Comparison of ENCODE assay signal across 14 cellular contexts in genomic region chr12:53413485-53414215, GRCh38. TPM values are rescaled to one million over a fixed set of nuclear protein-coding genes. Genes with fewer than 3 reads are reported as not detected.
DNase-seq lines count a peak whose midpoint lies in the region; ATAC-seq, FAIRE-seq and TF ChIP-seq lines count a peak whose summit lies in the region.
"Had no signal": no experiment of that assay in that cellular context is flagged by ENCODE, and none has a peak within 500 bp of the region (broad histone marks: within the 10 kb centered on the region; RNA-seq: fewer than 3 reads in every experiment).

No MANE protein-coding gene starts in this region.

- CTCF ChIA-PET in PC-3 (lab: Charles Lee) = no interaction called here

- H3K4me3 Mint-ChIP-seq in neural progenitor cell = no peak overlapping the region

- no peak for FAIRE-seq in small intestine (lab: Jason Lieb, UNC)
- FAIRE-seq: G401.6 had no signal

- POLR2A ChIA-PET in PC-3 (lab: Charles Lee; ENCODE audit: unreplicated experiment) = no interaction called here

- H3K9me3 Mint-ChIP-seq in neural progenitor cell = no peaks in the 10 kb centered on the region

- WGBS in small intestine, 3 donors = 66 to 76% (median 68%) methylated on average over 3 of the region's 3 CpGs

- H3K27ac Mint-ChIP-seq in neural progenitor cell = no peak overlapping the region

- H2AFZ ChIP-seq in PC-3 (ENCODE audit: low read length) (no peak overlapping the region), neural progenitor cell (replicated peaks) (no peak overlapping the region)

- H3K9me3 ChIP-seq in PC-3 (ENCODE audit: low read length) = no peaks in the 10 kb centered on the region
- no peaks in the 10 kb centered on the region for H3K9me3 ChIP-seq in neural progenitor cell (ENCODE audit: low read depth)
- no peaks in the 10 kb centered on the region for H3K9me3 ChIP-seq in small intestine (ENCODE audit: control insufficient read depth, low read depth)
- H3K9me3 ChIP-seq: adrenal gland had no signal

- H3K27me3 ChIP-seq in PC-3 (ENCODE audit: low read length) = no peaks in the 10 kb centered on the region
- H3K27me3 ChIP-seq in neural progenitor cell = no peaks in the 10 kb centered on the region
- H3K27me3 ChIP-seq in small intestine (ENCODE audit: control insufficient read depth in 2 of 2, insufficient read depth in 2 of 2, low read length in 2 of 2) = no peaks in the 10 kb centered on the region
- H3K27me3 ChIP-seq: adrenal gland had no signal

- H3K36me3 ChIP-seq in PC-3 (ENCODE audit: low read depth, low read length) (peaks cover 36% of the 10 kb centered on the region), neural progenitor cell (peaks cover 4% of the 10 kb centered on the region), small intestine (ENCODE audit: control insufficient read depth in 2 of 2, insufficient read depth in 2 of 2, low read length in 2 of 2) (peaks cover 10 to 24% of the 10 kb centered on the region in 2 donors)

- H4K20me1 ChIP-seq in PC-3 (ENCODE audit: low read length) (no peaks in the 10 kb centered on the region), neural progenitor cell (ENCODE audit: low read depth) (peaks cover 23% of the 10 kb centered on the region)

- H3K27ac ChIP-seq in PC-3 (ENCODE audit: low read length) = no peak overlapping the region
- H3K27ac ChIP-seq in neural progenitor cell = peak overlapping the region; percentile 32
- no peak overlapping the region for H3K27ac ChIP-seq in small intestine (ENCODE audit: low read depth in 1 of 2, low read length in 1 of 2)

- BruUV-seq in PC-3 (replicated peaks; lab: Mats Ljungman, UMichigan) = TSS peak; percentile 11

- TF ChIP-seq CTCF in PC-3 (conservative IDR thresholded peaks at IDR 0.05; ENCODE audit: low read depth, low read length) (no peak), neural progenitor cell (IDR thresholded peaks at IDR 0.05) (no peak)

- no peaks in the 10 kb centered on the region for H3K27me3 Mint-ChIP-seq in neural progenitor cell (ENCODE audit: insufficient read depth, low read depth)

- H3K4me1 ChIP-seq in PC-3 (ENCODE audit: insufficient read depth, low read length) = no peaks in the 10 kb centered on the region
- peaks cover 43% of the 10 kb centered on the region for H3K4me1 ChIP-seq in neural progenitor cell
- H3K4me1 ChIP-seq in small intestine (ENCODE audit: control insufficient read depth in 2 of 2, insufficient read depth in 1 of 2, low read depth in 1 of 2, low read length in 1 of 2) = no peaks in the 10 kb centered on the region

- H3K9ac ChIP-seq in PC-3 (ENCODE audit: low read length) = no peak overlapping the region
- no peak overlapping the region for H3K9ac ChIP-seq in neural progenitor cell

- H3K9me2 ChIP-seq in PC-3 (replicated peaks; ENCODE audit: low read length) = no peaks in the 10 kb centered on the region

- intact Hi-C loops in PC-3 (cut with micrococcal nuclease) = no loop called here

- H3K4me2 ChIP-seq in PC-3 (ENCODE audit: low read length) = no peak overlapping the region
- H3K4me2 ChIP-seq in neural progenitor cell = peak overlapping the region; percentile 76

- H3K4me1 Mint-ChIP-seq in neural progenitor cell = peaks cover 42% of the 10 kb centered on the region

- H3K79me2 ChIP-seq in PC-3 (ENCODE audit: low read length) (no peaks in the 10 kb centered on the region), neural progenitor cell (ENCODE audit: low read depth) (no peaks in the 10 kb centered on the region)

- peaks cover 33% of the 10 kb centered on the region for H3K36me3 Mint-ChIP-seq in neural progenitor cell

- DNase-seq in GM03348 (ENCODE audit: low spot score) = peak; percentile 20
- DNase-seq in PC-3 = no peak
- peak; percentile 34 for DNase-seq in dermis blood vessel endothelial cell
- peak; percentile 73 for DNase-seq in neural progenitor cell (ENCODE audit: low spot score)
- DNase-seq in small intestine = no peak
- DNase-seq in EL = no peak
- DNase-seq: foreskin fibroblast, islet precursor cell, NCI-H1436 treated with DMSO at 0.1 percent for 48 hours, NCI-H774, T1000 had no signal

- H3F3A ChIP-seq in PC-3 (ENCODE audit: low read length, unreplicated experiment) = no peaks in the 10 kb centered on the region
- H3F3A ChIP-seq in neural progenitor cell (ENCODE audit: low read depth) = peaks cover 52% of the 10 kb centered on the region

- no peak overlapping the region for H3K4me3 ChIP-seq in PC-3 (ENCODE audit: low read length)
- H3K4me3 ChIP-seq in neural progenitor cell = peak overlapping the region; percentile 25
- H3K4me3 ChIP-seq in small intestine (ENCODE audit: low read depth in 1 of 2, low read length in 2 of 2) = no peak overlapping the region
- H3K4me3 ChIP-seq: adrenal gland had no signal

- ATAC-seq in PC-3 (no peak), GM21390 (IDR thresholded peaks at IDR 0.05; ENCODE audit: unreplicated experiment) (no peak)

RNA-seq across cellular contexts. Expression of gene AMHR2, which starts 10.0 kb away (rescaled TPM):
- 0.29 TPM in 1 of 2 replicates, not detected in the other for total RNA-seq in PC-3 (2014; rRNA removed)
- total RNA-seq in dermis blood vessel endothelial cell = not detected in 2 replicates
- total RNA-seq in neural progenitor cell (ENCODE audit: low replicate concordance) = 0.34 TPM in 1 of 2 replicates, not detected in the other
- polyA plus RNA-seq in small intestine = under 1 TPM in 2 of 3 donors, not detected in 1; 0.04 to 0.81 TPM

RNA-seq across cellular contexts. Expression of gene PRR13, which starts 27.9 kb away (rescaled TPM):
- total RNA-seq in PC-3 (2014; rRNA removed) (54.2 and 60.9 TPM in 2 replicates), dermis blood vessel endothelial cell (12.6 and 18.0 TPM in 2 replicates), neural progenitor cell (ENCODE audit: low replicate concordance) (52.2 and 67.2 TPM in 2 replicates)
- polyA plus RNA-seq in small intestine = 1,000 to 10,000 TPM in 1 of 3 donors, 100 to 1,000 TPM in 2; 507 to 1,038 (median 901) TPM

RNA-seq across cellular contexts. Expression of gene SP1, which starts 33.7 kb away (rescaled TPM):
- 49.7 and 57.6 TPM in 2 replicates for total RNA-seq in PC-3 (2014; rRNA removed)
- 32.7 and 47.1 TPM in 2 replicates for total RNA-seq in dermis blood vessel endothelial cell
- total RNA-seq in neural progenitor cell (ENCODE audit: low replicate concordance) = 67.8 and 71.0 TPM in 2 replicates
- 10 to 100 TPM; 13.8 to 20.3 (median 16.3) TPM for polyA plus RNA-seq in small intestine

RNA-seq across cellular contexts. Expression of gene PCBP2, which starts 38.3 kb away (rescaled TPM):
- total RNA-seq in PC-3 (2014; rRNA removed) = 204 and 306 TPM in 2 replicates
- total RNA-seq in dermis blood vessel endothelial cell = 417 and 525 TPM in 2 replicates
- 403 and 435 TPM in 2 replicates for total RNA-seq in neural progenitor cell (ENCODE audit: low replicate concordance)
- polyA plus RNA-seq in small intestine = 100 to 1,000 TPM; 446 to 528 (median 459) TPM

Comparison
In these comparisons a context has a peak if more than half of its experiments do, and no peak if none do; other contexts are left out.
1. DNase-seq: peak in GM03348 (single experiment), dermis blood vessel endothelial cell (single experiment) and neural progenitor cell (single experiment); none in PC-3 (single experiment), small intestine (single experiment) and EL (single experiment).